ENCODE assay signal across 8 cellular contexts in genomic region chr3:49413338-49413734, GRCh38. TPM values are rescaled to one million over a fixed set of nuclear protein-coding genes. Genes with fewer than 3 reads are reported as not detected.
A peak's percentile ranks its signal among the peaks of the same experiment; 100 is the strongest.
DNase-seq lines count a peak whose midpoint lies in the region; ATAC-seq and TF ChIP-seq lines count a peak whose summit lies in the region.

No MANE protein-coding gene starts in this region.

- H3K4me2 ChIP-seq in DOHH2 (ENCODE audit: low read length) = peak overlapping the region; percentile 97

- H3K4me1 ChIP-seq in DOHH2 (ENCODE audit: control insufficient read depth, low read length) = peaks cover 54% of the 10 kb centered on the region
- peaks cover 16% of the 10 kb centered on the region for H3K4me1 ChIP-seq in RWPE2 (ENCODE audit: insufficient read depth, poor library complexity, severe bottlenecking)

- H3K9me3 ChIP-seq in DOHH2 (ENCODE audit: control insufficient read depth, insufficient read depth, low read length) (no peaks in the 10 kb centered on the region), RWPE2 (ENCODE audit: severe bottlenecking) (no peaks in the 10 kb centered on the region)

- peaks cover 66% of the 10 kb centered on the region for H3K36me3 ChIP-seq in DOHH2 (ENCODE audit: control insufficient read depth, low read length)
- H3K36me3 ChIP-seq in RWPE2 (ENCODE audit: low read depth) = peaks cover 31% of the 10 kb centered on the region

- H3F3A ChIP-seq in DOHH2 (ENCODE audit: control insufficient read depth, insufficient read depth) = peaks cover 8% of the 10 kb centered on the region

- H3K9me3 Mint-ChIP-seq in progenitor cell of endocrine pancreas (ENCODE audit: low read depth) = no peaks in the 10 kb centered on the region

- TF ChIP-seq CTCF in DOHH2 (IDR thresholded peaks at IDR 0.05; ENCODE audit: low read depth, low read length, poor library complexity, severe bottlenecking) = no peak
- no peak for TF ChIP-seq CTCF in RWPE2 (IDR thresholded peaks at IDR 0.05; ENCODE audit: poor library complexity, severe bottlenecking)
- TF ChIP-seq CTCF in epithelial cell of proximal tubule (conservative IDR thresholded peaks at IDR 0.05; ENCODE audit: low read depth, low read length) = no peak
- TF ChIP-seq CTCF in progenitor cell of endocrine pancreas (IDR thresholded peaks at IDR 0.05; ENCODE audit: unreplicated experiment) = no peak

- H3K27ac ChIP-seq in DOHH2 (ENCODE audit: low read depth, low read length) = no peak overlapping the region
- H3K27ac ChIP-seq in RWPE2 (ENCODE audit: poor library complexity, severe bottlenecking) = peak overlapping the region; percentile 92

- H3K4me1 Mint-ChIP-seq in progenitor cell of endocrine pancreas (ENCODE audit: low read depth) = peaks cover 20% of the 10 kb centered on the region

- H3K27me3 ChIP-seq in DOHH2 (ENCODE audit: control insufficient read depth, low read length) (no peaks in the 10 kb centered on the region), RWPE2 (ENCODE audit: insufficient read depth, poor library complexity, severe bottlenecking) (no peaks in the 10 kb centered on the region)

- ATAC-seq in RWPE2 (ENCODE audit: low read depth) (no peak), GM18502 (IDR thresholded peaks at IDR 0.05; ENCODE audit: poor library complexity, unreplicated experiment) (no peak), HG02588 (IDR thresholded peaks at IDR 0.05; ENCODE audit: unreplicated experiment) (no peak)

- H3K4me3 ChIP-seq in DOHH2 (ENCODE audit: low read length) (peak overlapping the region; percentile 96), RWPE2 (ENCODE audit: severe bottlenecking) (peak overlapping the region; percentile 89), epithelial cell of proximal tubule (ENCODE audit: low read depth, low read length) (peak overlapping the region; percentile 92)

- no peak for DNase-seq in RWPE2 (ENCODE audit: low spot score)
- DNase-seq in epithelial cell of proximal tubule (ENCODE audit: low read depth) = no peak
- no peak for DNase-seq in progenitor cell of endocrine pancreas (ENCODE audit: low spot score, unreplicated experiment)
- no peak for DNase-seq in G401 (ENCODE audit: low spot score)
- no peak for DNase-seq in DMS79 (lab: John Stamatoyannopoulos, UW)

- H3K9me2 ChIP-seq in DOHH2 (replicated peaks; ENCODE audit: control insufficient read depth, low read length) = no peaks in the 10 kb centered on the region

- H3K4me3 Mint-ChIP-seq in progenitor cell of endocrine pancreas (ENCODE audit: low read depth) = peak overlapping the region; percentile 87

- H3K79me2 ChIP-seq in DOHH2 (ENCODE audit: control insufficient read depth, low read length) = peaks cover 69% of the 10 kb centered on the region

- no peaks in the 10 kb centered on the region for H3K36me3 Mint-ChIP-seq in progenitor cell of endocrine pancreas (ENCODE audit: insufficient read depth)

- no peaks in the 10 kb centered on the region for H3K27me3 Mint-ChIP-seq in progenitor cell of endocrine pancreas

- peak overlapping the region; percentile 96 for H3K27ac Mint-ChIP-seq in progenitor cell of endocrine pancreas

- H4K20me1 ChIP-seq in DOHH2 (ENCODE audit: control insufficient read depth, insufficient read depth, low read depth, low read length) = peaks cover 28% of the 10 kb centered on the region

- in situ Hi-C loops in G401 (cut with HindIII; ENCODE audit: low sequenced_read_pairs) = no loop called here

RNA-seq across cellular contexts. Expression of gene TCTA, which starts 1.1 kb away (rescaled TPM):
- total RNA-seq in epithelial cell of proximal tubule = 16.9 and 21.7 TPM in 2 replicates
- total RNA-seq in progenitor cell of endocrine pancreas = 18.0 and 18.8 TPM in 2 replicates
- 23.7 and 25.7 TPM in 2 replicates for total RNA-seq in G401 (2014; rRNA removed; shearing (Covaris generic))

RNA-seq across cellular contexts. Expression of gene RHOA, which starts 1.6 kb away (rescaled TPM):
- total RNA-seq in epithelial cell of proximal tubule (355 and 504 TPM in 2 replicates), progenitor cell of endocrine pancreas (289 and 301 TPM in 2 replicates)
- total RNA-seq in G401 (2014; rRNA removed; shearing (Covaris generic)) = 562 and 605 TPM in 2 replicates

RNA-seq across cellular contexts. Expression of gene AMT, which starts 8.9 kb away (rescaled TPM):
- total RNA-seq in epithelial cell of proximal tubule = 2.3 and 2.5 TPM in 2 replicates
- total RNA-seq in progenitor cell of endocrine pancreas = 29.8 and 32.8 TPM in 2 replicates
- 0.14 and 0.55 TPM in 2 replicates for total RNA-seq in G401 (2014; rRNA removed; shearing (Covaris generic))

RNA-seq across cellular contexts. Expression of gene NICN1, which starts 15.8 kb away (rescaled TPM):
- 0.22 and 1.2 TPM in 2 replicates for total RNA-seq in epithelial cell of proximal tubule
- total RNA-seq in progenitor cell of endocrine pancreas = 23.7 and 23.8 TPM in 2 replicates
- 7.4 and 7.8 TPM in 2 replicates for total RNA-seq in G401 (2014; rRNA removed; shearing (Covaris generic))

RNA-seq across cellular contexts. Expression of gene GPX1, which starts 55.2 kb away (rescaled TPM):
- total RNA-seq in epithelial cell of proximal tubule = 339 and 557 TPM in 2 replicates
- 130 TPM in 2 replicates for total RNA-seq in progenitor cell of endocrine pancreas
- total RNA-seq in G401 (2014; rRNA removed; shearing (Covaris generic)) = 2.5 TPM in 1 of 2 replicates, not detected in the other
